Comparison of ENCODE assay signal across 17 cellular contexts in the genomic region with DNA sequence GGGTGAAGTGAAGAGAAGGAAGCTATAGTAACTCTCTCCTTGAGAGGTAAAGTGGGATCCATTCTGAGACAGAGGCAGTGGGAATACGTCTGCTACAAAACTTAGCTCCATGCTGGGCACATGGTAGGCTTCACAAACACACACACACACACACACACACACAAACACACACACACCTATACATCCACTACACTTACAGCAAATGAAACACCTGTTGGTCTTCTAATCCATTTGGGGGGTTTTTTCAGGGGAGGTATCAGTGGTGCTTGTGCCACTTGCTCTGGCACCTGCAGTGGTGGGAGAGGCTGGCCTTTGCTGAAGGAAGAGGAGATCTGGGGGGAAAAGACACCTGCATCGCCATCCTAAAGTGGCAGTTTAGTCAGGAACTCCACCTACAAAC. TPM values are rescaled to one million over a fixed set of nuclear protein-coding genes. Genes with fewer than 3 reads are reported as not detected.
A peak's percentile ranks its signal among the peaks of the same experiment; 100 is the strongest.
DNase-seq lines count a peak whose midpoint lies in the region; ATAC-seq and TF ChIP-seq lines count a peak whose summit lies in the region.
"Had no signal": no experiment of that assay in that cellular context is flagged by ENCODE, and none has a peak within 500 bp of the region (broad histone marks: within the 10 kb centered on the region; RNA-seq: fewer than 3 reads in every experiment).

No MANE protein-coding gene starts in this region.

- peaks cover 91% of the 10 kb centered on the region for H3K4me1 Mint-ChIP-seq in activated CD4-positive, alpha-beta T cell treated with anti-CD3 and anti-CD28 coated beads, Interleukin-2, amount 10 ng/mL, durations not matched to agents 7 days and 5 days
- no peaks in the 10 kb centered on the region for H3K4me1 Mint-ChIP-seq in endodermal cell

- TF ChIP-seq CTCF in endodermal cell (conservative IDR thresholded peaks at IDR 0.05): no peak

- POLR2A ChIA-PET in activated CD4-positive, alpha-beta T cell treated with anti-CD3 and anti-CD28 coated beads, Interleukin-2, amount 10 ng/mL, durations not matched to agents 7 days and 5 days (lab: Charles Lee): interaction anchor here (0.5 to 0.7 kb wide), 2 partner anchors 56 to 414 kb away, joined by 3 to 4 read pairs; no protein-coding TSS in a partner anchor

- H3K27ac ChIP-seq in KOPT-K1 (ENCODE audit: low read depth, low read length, poor library complexity, severe bottlenecking): peak overlapping the region; percentile 99
- H3K27ac ChIP-seq in endodermal cell (ENCODE audit: low read depth, low read length): peak overlapping the region; percentile 51
- H3K27ac ChIP-seq: C4-2B had no signal

- ATAC-seq in activated naive CD4-positive, alpha-beta T cell treated with anti-CD3 and anti-CD28 coated beads, Interleukin-2, amount 50 U/mL, for 72 hours: no peak

- peaks cover 94% of the 10 kb centered on the region for H3K27me3 ChIP-seq in endodermal cell (ENCODE audit: control insufficient read depth, insufficient read depth, low read length, poor library complexity, severe bottlenecking)
- H3K27me3 ChIP-seq: BE2C had no signal

- H3K9me3 ChIP-seq in KOPT-K1 (ENCODE audit: insufficient read depth, low read length, poor library complexity, severe bottlenecking) (no peaks in the 10 kb centered on the region), endodermal cell (ENCODE audit: control insufficient read depth, low read length) (no peaks in the 10 kb centered on the region)
- H3K9me3 ChIP-seq: BE2C had no signal

- H3K27ac Mint-ChIP-seq in activated CD4-positive, alpha-beta T cell treated with anti-CD3 and anti-CD28 coated beads, Interleukin-2, amount 10 ng/mL, durations not matched to agents 7 days and 5 days: peak overlapping the region; percentile 93
- peak overlapping the region; percentile 52 to 97 for H3K27ac Mint-ChIP-seq in activated naive CD4-positive, alpha-beta T cell treated with anti-CD3 and anti-CD28 coated beads, Interleukin-2, amount 50 U/mL, for 72 hours
- no peak overlapping the region for H3K27ac Mint-ChIP-seq in endodermal cell
- H3K27ac Mint-ChIP-seq: H9 had no signal

- H3K9ac ChIP-seq in endodermal cell (ENCODE audit: extremely low read depth, low read length, poor library complexity, severe bottlenecking): no peak overlapping the region

- no peaks in the 10 kb centered on the region for H3K9me3 Mint-ChIP-seq in activated CD4-positive, alpha-beta T cell treated with anti-CD3 and anti-CD28 coated beads, Interleukin-2, amount 10 ng/mL, durations not matched to agents 7 days and 5 days
- H3K9me3 Mint-ChIP-seq in activated naive CD4-positive, alpha-beta T cell treated with anti-CD3 and anti-CD28 coated beads, Interleukin-2, amount 50 U/mL, for 72 hours: no peaks in the 10 kb centered on the region
- H3K9me3 Mint-ChIP-seq in endodermal cell: no peaks in the 10 kb centered on the region
- H3K9me3 Mint-ChIP-seq: CD4-positive, alpha-beta memory T cell; H9 had no signal

- CTCF ChIA-PET in activated CD4-positive, alpha-beta T cell treated with anti-CD3 and anti-CD28 coated beads, Interleukin-2, amount 10 ng/mL, durations not matched to agents 7 days and 5 days (lab: Charles Lee): interaction anchor here (0.9 to 1.4 kb wide), 3 partner anchors 14 to 74 kb away, joined by 3 to 5 read pairs (median 4); a partner anchor contains a TSS

- H3K36me3 Mint-ChIP-seq in activated CD4-positive, alpha-beta T cell treated with anti-CD3 and anti-CD28 coated beads, Interleukin-2, amount 10 ng/mL, durations not matched to agents 7 days and 5 days (ENCODE audit: low read depth): peaks cover 69% of the 10 kb centered on the region
- peaks cover 28 to 61% of the 10 kb centered on the region in 2 donors for H3K36me3 Mint-ChIP-seq in activated naive CD4-positive, alpha-beta T cell treated with anti-CD3 and anti-CD28 coated beads, Interleukin-2, amount 50 U/mL, for 72 hours
- H3K36me3 Mint-ChIP-seq in endodermal cell (ENCODE audit: low read depth): peaks cover 5% of the 10 kb centered on the region

- H3K4me1 ChIP-seq in endodermal cell (ENCODE audit: control insufficient read depth, insufficient read depth, low read length): no peaks in the 10 kb centered on the region
- H3K4me1 ChIP-seq: BE2C had no signal

- WGBS in endodermal cell (ENCODE audit: insufficient coverage in 1 of 2, insufficient read length in 1 of 2), 2 experiments: 93% methylated on average over 2 of the region's 2 CpGs; no CpG with 5 or more reads in 1 of the 2 experiments

- peak overlapping the region; percentile 78 for H3K4me3 Mint-ChIP-seq in activated CD4-positive, alpha-beta T cell treated with anti-CD3 and anti-CD28 coated beads, Interleukin-2, amount 10 ng/mL, durations not matched to agents 7 days and 5 days
- H3K4me3 Mint-ChIP-seq in endodermal cell: no peak overlapping the region
- H3K4me3 Mint-ChIP-seq: CD4-positive, alpha-beta memory T cell; H9 had no signal

- H3K36me3 ChIP-seq in KOPT-K1 (ENCODE audit: insufficient read depth, low read length) (peaks cover 77% of the 10 kb centered on the region), endodermal cell (ENCODE audit: control insufficient read depth, insufficient read depth, low read length) (no peaks in the 10 kb centered on the region)
- H3K36me3 ChIP-seq: BE2C had no signal

- DNase-seq in activated CD4-positive, alpha-beta T cell treated with anti-CD3 and anti-CD28 coated beads, Interleukin-2, amount 10 ng/mL, durations not matched to agents 7 days and 5 days: no peak
- DNase-seq in activated CD4-positive, alpha-beta T cell treated with anti-CD3 and anti-CD28 coated beads for 1 hour: no peak
- no peak for DNase-seq in activated naive CD4-positive, alpha-beta T cell treated with anti-CD3 and anti-CD28 coated beads, Interleukin-2, amount 50 U/mL, for 72 hours (ENCODE audit: low spot score in 2 of 2)
- DNase-seq in activated naive CD4-positive, alpha-beta T cell treated with anti-CD3 and anti-CD28 coated beads, Interleukin-2, amount 50 U/mL, for 16 hours: no peak
- DNase-seq in endodermal cell: no peak
- no peak for DNase-seq in SIG-M5 treated with dmso at 0.1 percent for 504 hours (lab: John Stamatoyannopoulos, UW; ENCODE audit: unreplicated experiment)
- no peak for DNase-seq in NCI-H1092 treated with DMSO at 0.1 percent for 48 hours (lab: John Stamatoyannopoulos, UW)
- DNase-seq: BE2C; CD4-positive, alpha-beta memory T cell; DMS79; EL; GOT3; H9 had no signal

- H3K4me3 ChIP-seq in endodermal cell (ENCODE audit: low read length): no peak overlapping the region

- H3K27me3 Mint-ChIP-seq in activated CD4-positive, alpha-beta T cell treated with anti-CD3 and anti-CD28 coated beads, Interleukin-2, amount 10 ng/mL, durations not matched to agents 7 days and 5 days: no peaks in the 10 kb centered on the region
- peaks cover 96% of the 10 kb centered on the region for H3K27me3 Mint-ChIP-seq in endodermal cell (ENCODE audit: insufficient read depth)
- H3K27me3 Mint-ChIP-seq: CD4-positive, alpha-beta memory T cell had no signal

RNA-seq across cellular contexts. Expression of a gene that starts 14.5 kb away (rescaled TPM):
- total RNA-seq in activated CD4-positive, alpha-beta T cell treated with anti-CD3 and anti-CD28 coated beads, Interleukin-2, amount 10 ng/mL, durations not matched to agents 7 days and 5 days: 100 to 1,000 TPM; 202 to 208 TPM
- total RNA-seq in activated naive CD4-positive, alpha-beta T cell treated with anti-CD3 and anti-CD28 coated beads, Interleukin-2, amount 50 U/mL, for 72 hours: 100 to 1,000 TPM in 1 of 2 donors, 10 to 100 TPM in 1; 60.8 to 121 TPM
- 10 to 100 TPM in 1 of 2 donors, 1 to 10 TPM in 1; 9.0 to 13.6 TPM for total RNA-seq in endodermal cell
- 14.0 TPM for polyA plus RNA-seq in endodermal cell (2013, experiment 1 of 2)
- 13.4 TPM for polyA plus RNA-seq in endodermal cell (2013, experiment 2 of 2)

RNA-seq across cellular contexts. Expression of a gene that starts 24.5 kb away (rescaled TPM):
- total RNA-seq in activated CD4-positive, alpha-beta T cell treated with anti-CD3 and anti-CD28 coated beads, Interleukin-2, amount 10 ng/mL, durations not matched to agents 7 days and 5 days: 100 to 1,000 TPM; 241 to 267 TPM
- total RNA-seq in activated naive CD4-positive, alpha-beta T cell treated with anti-CD3 and anti-CD28 coated beads, Interleukin-2, amount 50 U/mL, for 72 hours: 100 to 1,000 TPM; 326 to 391 TPM
- total RNA-seq in endodermal cell: 100 to 1,000 TPM; 162 to 192 TPM
- polyA plus RNA-seq in endodermal cell (2013, experiment 1 of 2): 196 TPM
- 185 TPM for polyA plus RNA-seq in endodermal cell (2013, experiment 2 of 2)

RNA-seq across cellular contexts. Expression of a gene that starts 30.6 kb away (rescaled TPM):
- total RNA-seq in activated CD4-positive, alpha-beta T cell treated with anti-CD3 and anti-CD28 coated beads, Interleukin-2, amount 10 ng/mL, durations not matched to agents 7 days and 5 days: 10 to 100 TPM; 54.9 to 59.3 TPM
- total RNA-seq in activated naive CD4-positive, alpha-beta T cell treated with anti-CD3 and anti-CD28 coated beads, Interleukin-2, amount 50 U/mL, for 72 hours: 10 to 100 TPM; 43.7 to 48.1 TPM
- total RNA-seq in endodermal cell: 10 to 100 TPM; 51.8 to 58.8 TPM
- 28.9 TPM for polyA plus RNA-seq in endodermal cell (2013, experiment 1 of 2)
- polyA plus RNA-seq in endodermal cell (2013, experiment 2 of 2): 22.4 TPM

RNA-seq across cellular contexts. Expression of a gene that starts 42.4 kb away (rescaled TPM):
- total RNA-seq in activated CD4-positive, alpha-beta T cell treated with anti-CD3 and anti-CD28 coated beads, Interleukin-2, amount 10 ng/mL, durations not matched to agents 7 days and 5 days: under 1 TPM; 0.10 to 0.40 TPM
- under 1 TPM; 0.20 to 0.45 TPM for total RNA-seq in activated naive CD4-positive, alpha-beta T cell treated with anti-CD3 and anti-CD28 coated beads, Interleukin-2, amount 50 U/mL, for 72 hours
- total RNA-seq in endodermal cell: under 1 TPM in 1 of 2 donors, not detected in 1; 0.13 TPM
- 25.0 TPM for polyA plus RNA-seq in endodermal cell (2013, experiment 1 of 2)
- polyA plus RNA-seq in endodermal cell (2013, experiment 2 of 2): 23.5 TPM
- total RNA-seq: CD4-positive, alpha-beta memory T cell; H9; HT1080 had no signal
- polyA plus RNA-seq: AG04450; CD4-positive, alpha-beta memory T cell had no signal

Comparison
In these comparisons a context has a peak if more than half of its experiments do, and no peak if none do; other contexts are left out.
1. RNA of a gene that starts 14.5 kb away (total RNA-seq): 202 to 208 TPM in activated CD4-positive, alpha-beta T cell treated with anti-CD3 and anti-CD28 coated beads, Interleukin-2, amount 10 ng/mL, durations not matched to agents 7 days and 5 days and 60.8 to 121 TPM in activated naive CD4-positive, alpha-beta T cell treated with anti-CD3 and anti-CD28 coated beads, Interleukin-2, amount 50 U/mL, for 72 hours; 9.0 to 13.6 TPM in endodermal cell; every median in the first group is over 4 times any median in the second.